9 cellular contexts compared by ENCODE assay signal in the genomic region with DNA sequence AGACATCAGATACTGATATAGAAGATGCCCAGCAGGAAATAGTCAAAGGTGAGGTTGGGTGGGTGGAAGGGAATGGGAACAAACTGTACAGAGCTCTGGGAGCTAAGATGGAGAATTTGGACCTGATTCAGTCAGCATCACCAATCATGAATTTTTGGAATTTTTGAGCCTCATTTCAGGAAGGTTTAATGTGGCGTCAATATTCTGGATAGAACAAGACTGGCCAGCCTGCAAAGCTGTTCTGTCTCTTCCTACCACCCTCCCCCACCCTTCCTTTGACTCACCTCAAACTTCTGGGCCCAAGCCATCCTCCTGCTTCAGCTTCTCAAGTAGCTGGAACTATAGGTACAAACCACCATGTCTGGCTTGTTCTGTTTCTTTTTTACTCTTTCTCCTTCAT. TPM values are rescaled to one million over a fixed set of nuclear protein-coding genes. Genes with fewer than 3 reads are reported as not detected.
DNase-seq lines count a peak whose midpoint lies in the region; ATAC-seq and TF ChIP-seq lines count a peak whose summit lies in the region.
"Had no signal": no experiment of that assay in that cellular context is flagged by ENCODE, and none has a peak within 500 bp of the region (broad histone marks: within the 10 kb centered on the region; RNA-seq: fewer than 3 reads in every experiment).

No MANE protein-coding gene starts in this region.

- H3K4me3 Mint-ChIP-seq in activated CD8-positive, alpha-beta T cell treated with anti-CD3 and anti-CD28 coated beads for 36 hours, result no peak overlapping the region

- peaks cover 4% of the 10 kb centered on the region for H3K36me3 Mint-ChIP-seq in activated CD8-positive, alpha-beta T cell treated with anti-CD3 and anti-CD28 coated beads for 36 hours (ENCODE audit: low read depth)

- no peaks in the 10 kb centered on the region for H3K27me3 Mint-ChIP-seq in activated CD8-positive, alpha-beta T cell treated with anti-CD3 and anti-CD28 coated beads for 36 hours

- intact Hi-C loops in activated CD8-positive, alpha-beta T cell treated with anti-CD3 and anti-CD28 coated beads for 36 hours (cut with micrococcal nuclease), result no loop called here

- POLR2A ChIA-PET in activated CD8-positive, alpha-beta T cell treated with anti-CD3 and anti-CD28 coated beads for 36 hours (lab: Charles Lee), result interaction anchor here (0.7 to 1.2 kb wide), 2 partner anchors 11 to 33 kb away, joined by 3 to 4 read pairs; partner anchors contain the start of gene CTCF

- CTCF ChIA-PET in activated CD8-positive, alpha-beta T cell treated with anti-CD3 and anti-CD28 coated beads for 36 hours (lab: Charles Lee), result interaction anchor here (1.1 to 4.2 kb wide), 6 partner anchors 9 to 74 kb away, joined by 4 to 14 read pairs (median 6); no protein-coding TSS in a partner anchor

- H3K4me1 Mint-ChIP-seq in activated CD8-positive, alpha-beta T cell treated with anti-CD3 and anti-CD28 coated beads for 36 hours (ENCODE audit: low read depth), result peaks cover 39% of the 10 kb centered on the region

- DNase-seq in activated CD4-positive, alpha-beta T cell treated with anti-CD3 and anti-CD28 coated beads for 48 hours, result peak; percentile 15
- no peak for DNase-seq in activated CD4-positive, alpha-beta T cell treated with anti-CD3 and anti-CD28 coated beads, Interleukin-2, amount 50 U/mL, for 1 hour
- peak; percentile 21 for DNase-seq in activated CD8-positive, alpha-beta T cell treated with anti-CD3 and anti-CD28 coated beads for 36 hours
- DNase-seq in fibroblast of the aortic adventitia (ENCODE audit: low read depth) (peak; percentile 79), renal cortical epithelial cell (ENCODE audit: low read depth) (peak; percentile 61), NAMALWA (ENCODE audit: low spot score) (no peak), GM19240 (ENCODE audit: insufficient read length, low spot score) (no peak)

- H3K4me3 ChIP-seq in fibroblast of the aortic adventitia (ENCODE audit: low read depth, low read length), result no peak overlapping the region

- peak overlapping the region; percentile 61 for H3K27ac Mint-ChIP-seq in activated CD8-positive, alpha-beta T cell treated with anti-CD3 and anti-CD28 coated beads for 36 hours

- TF ChIP-seq CTCF in activated CD8-positive, alpha-beta T cell treated with anti-CD3 and anti-CD28 coated beads for 36 hours (IDR thresholded peaks at IDR 0.05), result no peak
- no peak for TF ChIP-seq CTCF in fibroblast of the aortic adventitia (IDR thresholded peaks at IDR 0.05; ENCODE audit: insufficient read depth, low read length)

- no peak for ATAC-seq in activated CD8-positive, alpha-beta T cell treated with anti-CD3 and anti-CD28 coated beads for 36 hours
- no peak for ATAC-seq in GM18873 (IDR thresholded peaks at IDR 0.05; ENCODE audit: low FRiP score, unreplicated experiment)
- ATAC-seq: activated CD4-positive, CD25-positive, alpha-beta regulatory T cell treated with anti-CD3 and anti-CD28 coated beads, Interleukin-2, amount 50 U/mL, for 24 hours had no signal

- no peaks in the 10 kb centered on the region for H3K9me3 Mint-ChIP-seq in activated CD8-positive, alpha-beta T cell treated with anti-CD3 and anti-CD28 coated beads for 36 hours

RNA-seq across cellular contexts. Expression of gene CTCF, which starts 32.6 kb away (rescaled TPM):
- total RNA-seq in activated CD8-positive, alpha-beta T cell treated with anti-CD3 and anti-CD28 coated beads for 36 hours, result 10 to 100 TPM; 47.4 to 50.6 TPM
- total RNA-seq in fibroblast of the aortic adventitia (ENCODE audit: low replicate concordance) (22.1 and 34.3 TPM in 2 replicates), renal cortical epithelial cell (14.8 and 35.6 TPM in 2 replicates)

RNA-seq across cellular contexts. Expression of gene CARMIL2, which starts 50.0 kb away (rescaled TPM):
- 100 to 1,000 TPM; 151 to 155 TPM for total RNA-seq in activated CD8-positive, alpha-beta T cell treated with anti-CD3 and anti-CD28 coated beads for 36 hours
- 0.09 and 0.49 TPM in 2 replicates for total RNA-seq in fibroblast of the aortic adventitia (ENCODE audit: low replicate concordance)
- total RNA-seq in renal cortical epithelial cell, result 0.55 and 2.8 TPM in 2 replicates

Comparison
In these comparisons a context has a peak if more than half of its experiments do, and no peak if none do; other contexts are left out.
1. DNase-seq: peak in activated CD4-positive, alpha-beta T cell treated with anti-CD3 and anti-CD28 coated beads for 48 hours (single experiment), activated CD8-positive, alpha-beta T cell treated with anti-CD3 and anti-CD28 coated beads for 36 hours (single experiment), fibroblast of the aortic adventitia (single experiment) and renal cortical epithelial cell (single experiment); none in activated CD4-positive, alpha-beta T cell treated with anti-CD3 and anti-CD28 coated beads, Interleukin-2, amount 50 U/mL, for 1 hour (single experiment), NAMALWA (single experiment) and GM19240 (single experiment).
2. RNA of gene CARMIL2, which starts 50.0 kb away (total RNA-seq): 151 to 155 TPM in activated CD8-positive, alpha-beta T cell treated with anti-CD3 and anti-CD28 coated beads for 36 hours; 0.55 to 2.8 TPM in renal cortical epithelial cell and 0.09 to 0.49 TPM in fibroblast of the aortic adventitia; every median in the first group is over 10 times any median in the second.